Comparison of ENCODE assay signal across 1 cellular context in genomic region chr2:42194428-42194827, GRCh38.
A peak's percentile ranks its signal among the peaks of the same experiment; 100 is the strongest.
TF ChIP-seq lines count a peak whose summit lies in the region.

No MANE protein-coding gene starts in this region.

TF ChIP-seq in HepG2, 621 proteins besides CTCF, POLR2A, EP300 and RAD21 (continued from another document):
- no peak for TF ChIP-seq ZNF790 (CRISPR knock-in tag; IDR thresholded peaks at IDR 0.05; ENCODE audit: borderline replicate concordance)
- TF ChIP-seq CENPT (CRISPR knock-in tag; IDR thresholded peaks at IDR 0.05; ENCODE audit: low read depth), result no peak
- no peak for TF ChIP-seq SRSF9 (IDR thresholded peaks at IDR 0.05; ENCODE audit: borderline replicate concordance, insufficient read depth, low read depth, low read length, poor library complexity, severe bottlenecking)
- TF ChIP-seq KDM5B (CRISPR knock-in tag; IDR thresholded peaks at IDR 0.05; ENCODE audit: borderline replicate concordance), result no peak
- TF ChIP-seq TARDBP (CRISPR knock-in tag; IDR thresholded peaks at IDR 0.05), result 0 out of 2 replicates have a peak, but pooled peaks have one; percentile 38
- no peak for TF ChIP-seq ZFY (CRISPR knock-in tag; IDR thresholded peaks at IDR 0.05)
- no peak for TF ChIP-seq MTF1 (CRISPR knock-in tag; IDR thresholded peaks at IDR 0.05)
- TF ChIP-seq NFE2L1 (CRISPR knock-in tag; IDR thresholded peaks at IDR 0.05; ENCODE audit: borderline replicate concordance), result no peak
- TF ChIP-seq FOSL2 (CRISPR knock-in tag; IDR thresholded peaks at IDR 0.05), result 0 out of 2 replicates have a peak, but pooled peaks have one; percentile 20
- TF ChIP-seq ELK4 (CRISPR knock-in tag; IDR thresholded peaks at IDR 0.05; ENCODE audit: borderline replicate concordance), result no peak
- no peak for TF ChIP-seq ZNF644 (CRISPR knock-in tag; IDR thresholded peaks at IDR 0.05; ENCODE audit: low read depth)
- TF ChIP-seq NCOA2 (CRISPR knock-in tag; IDR thresholded peaks at IDR 0.05), result no peak
- no peak for TF ChIP-seq ZNF546 (CRISPR knock-in tag; conservative IDR thresholded peaks at IDR 0.05)
- no peak for TF ChIP-seq GMEB2 (CRISPR knock-in tag; IDR thresholded peaks at IDR 0.05; ENCODE audit: low read depth)
- TF ChIP-seq MLX (CRISPR knock-in tag; IDR thresholded peaks at IDR 0.05), result no peak
- no peak for TF ChIP-seq HOMEZ (CRISPR knock-in tag; IDR thresholded peaks at IDR 0.05; ENCODE audit: low read depth)
- TF ChIP-seq ZMYM3 (CRISPR knock-in tag; IDR thresholded peaks at IDR 0.05), result 0 out of 2 replicates have a peak, but pooled peaks have one; percentile 33
- TF ChIP-seq ZBTB7B (CRISPR knock-in tag; IDR thresholded peaks at IDR 0.05), result no peak
- 0 out of 2 replicates have a peak, but pooled peaks have one; percentile 12 for TF ChIP-seq TFE3 (CRISPR knock-in tag; IDR thresholded peaks at IDR 0.05)
- 0 out of 2 replicates have a peak, but pooled peaks have one; percentile 37 for TF ChIP-seq PAXIP1 (CRISPR knock-in tag; conservative IDR thresholded peaks at IDR 0.05)
- TF ChIP-seq RARG (CRISPR knock-in tag; IDR thresholded peaks at IDR 0.05; ENCODE audit: low read depth), result 0 out of 2 replicates have a peak, but pooled peaks have one; percentile 83
- no peak for TF ChIP-seq ZNF609 (CRISPR knock-in tag; IDR thresholded peaks at IDR 0.05; ENCODE audit: borderline replicate concordance)
